Comparison of ENCODE assay signal across 9 cellular contexts in the genomic region with DNA sequence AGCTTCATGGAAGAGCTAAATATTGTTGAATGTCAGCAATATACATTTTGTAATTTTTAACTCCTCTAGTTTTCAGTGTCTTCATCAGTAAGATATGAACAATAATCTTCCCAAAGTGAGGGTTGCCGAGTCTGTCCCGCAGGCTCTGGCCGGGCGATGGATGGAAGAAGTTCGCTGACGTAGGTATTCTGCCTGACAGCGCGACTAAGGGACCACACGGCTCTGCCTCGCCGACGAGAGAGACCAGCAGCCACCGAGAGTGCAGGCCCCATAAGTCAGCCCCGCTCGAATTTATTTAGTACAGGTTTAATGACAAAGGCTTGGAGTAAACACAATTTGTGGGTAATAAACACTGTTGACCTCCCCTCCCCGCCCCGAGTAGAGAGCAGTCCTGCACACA.
"Had no signal": no experiment of that assay in that cellular context is flagged by ENCODE, and none has a peak within 500 bp of the region (broad histone marks: within the 10 kb centered on the region; RNA-seq: fewer than 3 reads in every experiment).

No MANE protein-coding gene starts in this region.

- ATAC-seq: HCT116, HepG2, K562 had no signal

- H3K4me1 ChIP-seq: HAP-1 had no signal

- H3K36me3 ChIP-seq: HAP-1 had no signal

- H3K9me3 ChIP-seq: HAP-1 had no signal

- H3K27ac Mint-ChIP-seq: HFFc6 had no signal

- H3K4me3 ChIP-seq: GM23248, HAP-1, K562 had no signal

- DNase-seq: GM23248, GOT3, H7, HFFc6 had no signal

- H3K4me3 Mint-ChIP-seq: HFFc6 had no signal

- H3K9me3 Mint-ChIP-seq: HFFc6 had no signal

- H3K27ac ChIP-seq: GM23248, HL-60 had no signal
